In the genomic region with DNA sequence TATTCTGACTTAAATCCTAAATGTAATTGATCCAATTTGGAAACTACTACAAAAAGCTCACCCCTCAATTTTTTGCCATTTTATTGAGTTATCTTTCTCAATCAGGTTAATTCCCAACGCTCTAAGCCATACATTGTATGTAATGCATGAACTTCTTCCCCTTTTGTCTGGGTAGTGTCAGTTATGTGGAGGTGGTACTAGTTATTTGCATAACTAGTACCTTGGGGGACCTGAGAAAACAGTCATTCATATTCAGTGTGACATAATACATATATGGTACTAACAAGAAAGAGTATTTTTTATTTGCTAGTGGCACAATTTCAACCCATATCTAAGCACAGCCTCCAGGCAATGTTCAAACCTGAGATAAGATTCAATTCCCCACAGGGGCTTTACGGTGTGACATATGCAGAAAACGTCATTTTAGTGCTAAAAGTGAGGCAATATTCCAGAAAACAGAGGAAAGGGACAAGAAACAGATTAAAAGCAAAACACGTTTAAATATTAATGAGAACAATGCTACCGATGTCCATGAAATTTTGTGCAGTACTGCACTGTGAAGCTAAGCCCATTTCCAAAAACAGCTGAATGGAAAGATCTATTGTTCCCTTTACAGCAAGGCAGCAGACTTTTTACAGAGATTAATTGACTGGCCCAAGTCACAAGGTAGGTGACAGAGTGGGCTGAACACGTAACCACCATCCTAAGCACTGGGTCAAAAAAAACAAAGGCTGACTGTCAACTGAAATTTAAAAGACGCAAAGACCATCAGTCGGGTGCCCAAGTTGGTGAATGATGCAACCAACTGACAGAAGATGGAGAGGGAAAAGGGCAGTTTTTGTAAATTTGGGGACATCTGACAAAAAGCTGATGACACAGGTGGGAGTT, we compare ENCODE assay signal across 1 cellular context.
TF ChIP-seq lines count a peak whose summit lies in the region.

No MANE protein-coding gene starts in this region.

TF ChIP-seq in K562, 482 proteins besides CTCF, POLR2A, EP300 and RAD21 (continued from another document and continues in another):
- TF ChIP-seq AFF4 (CRISPR knock-in tag; IDR thresholded peaks at IDR 0.05) (no peak), ZNF766 (CRISPR knock-in tag; conservative IDR thresholded peaks at IDR 0.05) (no peak; the same call in 1 of the 2 replicates), SNIP1 (IDR thresholded peaks at IDR 0.05; ENCODE audit: low read depth) (no peak), NFIX (CRISPR knock-in tag; IDR thresholded peaks at IDR 0.05; ENCODE audit: low read depth) (no peak), TBP (optimal IDR thresholded peaks at IDR 0.05; ENCODE audit: low read depth, low read length) (no peak), LEF1 (IDR thresholded peaks at IDR 0.05) (peak; percentile 35; the same call in 1 of the 2 replicates), FOXP4 (CRISPR knock-in tag; IDR thresholded peaks at IDR 0.05; ENCODE audit: borderline replicate concordance) (no peak), ZNF253 (CRISPR knock-in tag; conservative IDR thresholded peaks at IDR 0.05) (no peak), CC2D1A (IDR thresholded peaks at IDR 0.05) (no peak), ZNF217 (CRISPR knock-in tag; IDR thresholded peaks at IDR 0.05) (no peak), MLX (CRISPR knock-in tag; conservative IDR thresholded peaks at IDR 0.05) (no peak), MIER1 (IDR thresholded peaks at IDR 0.05; ENCODE audit: low read depth) (no peak; the same call in 1 of the 2 replicates), ZNF639 (CRISPR knock-in tag; conservative IDR thresholded peaks at IDR 0.05 in 1 of 2, IDR thresholded peaks at IDR 0.05 in 1 of 2) (no peak), SRSF7 (optimal IDR thresholded peaks at IDR 0.05; ENCODE audit: low read depth, low read length) (no peak), SRSF3 (IDR thresholded peaks at IDR 0.05; ENCODE audit: insufficient read depth, low read length) (no peak), CEBPB (tag; IDR thresholded peaks at IDR 0.05) (peak; percentile 84), ZNF184 (CRISPR knock-in tag; IDR thresholded peaks at IDR 0.05) (no peak), XRCC3 (IDR thresholded peaks at IDR 0.05) (no peak), KLF10 (CRISPR knock-in tag; IDR thresholded peaks at IDR 0.05) (no peak), ZNF143 (CRISPR knock-in tag; IDR thresholded peaks at IDR 0.05) (no peak), CBX1 (IDR thresholded peaks at IDR 0.05; ENCODE audit: low read depth) (no peak), BCLAF1 (IDR thresholded peaks at IDR 0.05; ENCODE audit: borderline replicate concordance in 1 of 2, control insufficient read depth in 1 of 2, low read depth in 2 of 2, low read length in 1 of 2) (no peak), MYBL2 (IDR thresholded peaks at IDR 0.05; ENCODE audit: low read depth) (peak; percentile 76), MYBL2 (CRISPR knock-in tag; IDR thresholded peaks at IDR 0.05; ENCODE audit: borderline replicate concordance) (no peak), ZSCAN32 (CRISPR knock-in tag; IDR thresholded peaks at IDR 0.05) (peak; percentile 89)
- TF ChIP-seq, protein P1, sequence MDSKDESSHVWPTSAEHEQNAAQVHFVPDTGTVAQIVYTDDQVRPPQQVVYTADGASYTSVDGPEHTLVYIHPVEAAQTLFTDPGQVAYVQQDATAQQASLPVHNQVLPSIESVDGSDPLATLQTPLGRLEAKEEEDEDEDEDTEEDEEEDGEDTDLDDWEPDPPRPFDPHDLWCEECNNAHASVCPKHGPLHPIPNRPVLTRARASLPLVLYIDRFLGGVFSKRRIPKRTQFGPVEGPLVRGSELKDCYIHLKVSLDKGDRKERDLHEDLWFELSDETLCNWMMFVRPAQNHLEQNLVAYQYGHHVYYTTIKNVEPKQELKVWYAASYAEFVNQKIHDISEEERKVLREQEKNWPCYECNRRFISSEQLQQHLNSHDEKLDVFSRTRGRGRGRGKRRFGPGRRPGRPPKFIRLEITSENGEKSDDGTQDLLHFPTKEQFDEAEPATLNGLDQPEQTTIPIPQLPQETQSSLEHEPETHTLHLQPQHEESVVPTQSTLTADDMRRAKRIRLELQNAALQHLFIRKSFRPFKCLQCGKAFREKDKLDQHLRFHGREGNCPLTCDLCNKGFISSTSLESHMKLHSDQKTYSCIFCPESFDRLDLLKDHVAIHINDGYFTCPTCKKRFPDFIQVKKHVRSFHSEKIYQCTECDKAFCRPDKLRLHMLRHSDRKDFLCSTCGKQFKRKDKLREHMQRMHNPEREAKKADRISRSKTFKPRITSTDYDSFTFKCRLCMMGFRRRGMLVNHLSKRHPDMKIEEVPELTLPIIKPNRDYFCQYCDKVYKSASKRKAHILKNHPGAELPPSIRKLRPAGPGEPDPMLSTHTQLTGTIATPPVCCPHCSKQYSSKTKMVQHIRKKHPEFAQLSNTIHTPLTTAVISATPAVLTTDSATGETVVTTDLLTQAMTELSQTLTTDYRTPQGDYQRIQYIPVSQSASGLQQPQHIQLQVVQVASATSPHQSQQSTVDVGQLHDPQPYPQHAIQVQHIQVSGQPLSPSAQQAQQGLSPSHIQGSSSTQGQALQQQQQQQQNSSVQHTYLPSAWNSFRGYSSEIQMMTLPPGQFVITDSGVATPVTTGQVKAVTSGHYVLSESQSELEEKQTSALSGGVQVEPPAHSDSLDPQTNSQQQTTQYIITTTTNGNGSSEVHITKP (IDR thresholded peaks at IDR 0.05; ENCODE audit: partially characterized antibody) = no peak
- TF ChIP-seq, protein P2, sequence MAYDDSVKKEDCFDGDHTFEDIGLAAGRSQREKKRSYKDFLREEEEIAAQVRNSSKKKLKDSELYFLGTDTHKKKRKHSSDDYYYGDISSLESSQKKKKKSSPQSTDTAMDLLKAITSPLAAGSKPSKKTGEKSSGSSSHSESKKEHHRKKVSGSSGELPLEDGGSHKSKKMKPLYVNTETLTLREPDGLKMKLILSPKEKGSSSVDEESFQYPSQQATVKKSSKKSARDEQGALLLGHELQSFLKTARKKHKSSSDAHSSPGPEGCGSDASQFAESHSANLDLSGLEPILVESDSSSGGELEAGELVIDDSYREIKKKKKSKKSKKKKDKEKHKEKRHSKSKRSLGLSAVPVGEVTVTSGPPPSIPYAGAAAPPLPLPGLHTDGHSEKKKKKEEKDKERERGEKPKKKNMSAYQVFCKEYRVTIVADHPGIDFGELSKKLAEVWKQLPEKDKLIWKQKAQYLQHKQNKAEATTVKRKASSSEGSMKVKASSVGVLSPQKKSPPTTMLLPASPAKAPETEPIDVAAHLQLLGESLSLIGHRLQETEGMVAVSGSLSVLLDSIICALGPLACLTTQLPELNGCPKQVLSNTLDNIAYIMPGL (CRISPR knock-in tag; IDR thresholded peaks at IDR 0.05) = no peak
- TF ChIP-seq, protein P3, sequence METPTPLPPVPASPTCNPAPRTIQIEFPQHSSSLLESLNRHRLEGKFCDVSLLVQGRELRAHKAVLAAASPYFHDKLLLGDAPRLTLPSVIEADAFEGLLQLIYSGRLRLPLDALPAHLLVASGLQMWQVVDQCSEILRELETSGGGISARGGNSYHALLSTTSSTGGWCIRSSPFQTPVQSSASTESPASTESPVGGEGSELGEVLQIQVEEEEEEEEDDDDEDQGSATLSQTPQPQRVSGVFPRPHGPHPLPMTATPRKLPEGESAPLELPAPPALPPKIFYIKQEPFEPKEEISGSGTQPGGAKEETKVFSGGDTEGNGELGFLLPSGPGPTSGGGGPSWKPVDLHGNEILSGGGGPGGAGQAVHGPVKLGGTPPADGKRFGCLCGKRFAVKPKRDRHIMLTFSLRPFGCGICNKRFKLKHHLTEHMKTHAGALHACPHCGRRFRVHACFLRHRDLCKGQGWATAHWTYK (CRISPR knock-in tag; IDR thresholded peaks at IDR 0.05) = no peak
